ENCODE assay signal across 10 cellular contexts in genomic region chr4:37767546-37767945, GRCh38. TPM values are rescaled to one million over a fixed set of nuclear protein-coding genes. Genes with fewer than 3 reads are reported as not detected.
DNase-seq lines count a peak whose midpoint lies in the region; ATAC-seq, FAIRE-seq and TF ChIP-seq lines count a peak whose summit lies in the region.
"Had no signal": no experiment of that assay in that cellular context is flagged by ENCODE, and none has a peak within 500 bp of the region (broad histone marks: within the 10 kb centered on the region; RNA-seq: fewer than 3 reads in every experiment).

No MANE protein-coding gene starts in this region.

- no peak overlapping the region for H2AK5ac ChIP-seq in H9 (ENCODE audit: insufficient read length, low read length)

- peaks cover 3% of the 10 kb centered on the region for H3K27me3 Mint-ChIP-seq in H9 (ENCODE audit: low read depth)

- H3K23me2 ChIP-seq in H9 (ENCODE audit: insufficient read length, low read depth, low read length, poor library complexity, severe bottlenecking), result no peaks in the 10 kb centered on the region

- no peak overlapping the region for H3K4ac ChIP-seq in H9 (ENCODE audit: low read depth, low read length)

- no peak overlapping the region for H3K27ac ChIP-seq in ascending aorta
- no peak overlapping the region for H3K27ac ChIP-seq in HepG2 (ENCODE audit: extremely low read length, insufficient read depth, low read length)
- H3K27ac ChIP-seq in coronary artery, result no peak overlapping the region
- H3K27ac ChIP-seq in esophagus muscularis mucosa (replicated peaks in 1 of 4), result no peak overlapping the region
- H3K27ac ChIP-seq in H9 (ENCODE audit: insufficient read length, low read depth, low read length), result no peak overlapping the region

- no peaks in the 10 kb centered on the region for H4K20me1 ChIP-seq in HepG2 (ENCODE audit: insufficient read depth, low read length)
- H4K20me1 ChIP-seq in H9 (ENCODE audit: control insufficient read depth, insufficient read depth, insufficient read length), result no peaks in the 10 kb centered on the region

- FAIRE-seq in HepG2 (lab: Jason Lieb, UNC), result no peak
- FAIRE-seq: D721Med, TTC549 had no signal

- no TSS peak for BruUV-seq in HepG2 (replicated peaks; lab: Mats Ljungman, UMichigan)

- H2BK5ac ChIP-seq in H9 (ENCODE audit: insufficient read length, low read length), result no peak overlapping the region

- H3K4me1 ChIP-seq in ascending aorta (no peaks in the 10 kb centered on the region), HepG2 (ENCODE audit: insufficient read depth, low read length) (peaks cover 57% of the 10 kb centered on the region), esophagus muscularis mucosa (peaks cover 0 to 3% (median 0%) of the 10 kb centered on the region in 4 donors), H9 (ENCODE audit: insufficient read depth, low read length) (no peaks in the 10 kb centered on the region)

- no peak for TF ChIP-seq CTCF in ascending aorta (IDR thresholded peaks at IDR 0.05)
- no peak for TF ChIP-seq CTCF in HepG2 (CRISPR knock-in tag; IDR thresholded peaks at IDR 0.05)
- no peak for TF ChIP-seq CTCF in coronary artery (IDR thresholded peaks at IDR 0.05)
- TF ChIP-seq CTCF in esophagus muscularis mucosa (IDR thresholded peaks at IDR 0.05), result no peak
- TF ChIP-seq CTCF in H9 (conservative IDR thresholded peaks at IDR 0.05), result no peak

- no peak overlapping the region for H3K4me3 ChIP-seq in ascending aorta
- H3K4me3 ChIP-seq in HepG2 (replicated peaks in 1 of 3; ENCODE audit: insufficient read depth in 1 of 3, low read depth in 2 of 3, low read length in 3 of 3), result no peak overlapping the region
- H3K4me3 ChIP-seq in coronary artery, result no peak overlapping the region
- no peak overlapping the region for H3K4me3 ChIP-seq in esophagus muscularis mucosa

- H3K4me3 Mint-ChIP-seq in H9, result no peak overlapping the region

- H3K79me2 ChIP-seq in HepG2 (ENCODE audit: insufficient read depth, low read length) (no peaks in the 10 kb centered on the region), H9 (ENCODE audit: insufficient read depth, low read length) (no peaks in the 10 kb centered on the region)

- H4K5ac ChIP-seq in H9 (ENCODE audit: insufficient read length, low read depth, low read length), result no peak overlapping the region

- H3K4me1 Mint-ChIP-seq in H9, result peaks cover 2% of the 10 kb centered on the region in 2 experiments; a peak in 1 of 4 replicates

- 8% methylated on average over 5 of the region's 5 CpGs for WGBS in HepG2 (ENCODE audit: low lambda C conversion rate)
- WGBS in esophagus muscularis mucosa, result 39% methylated on average over 5 of the region's 5 CpGs
- no CpG with 5 or more reads among the region's 5 CpGs for WGBS in H9 (ENCODE audit: extremely low coverage, insufficient read length, low lambda C conversion rate)

- H3K36me3 ChIP-seq in ascending aorta, result no peaks in the 10 kb centered on the region
- no peaks in the 10 kb centered on the region for H3K36me3 ChIP-seq in HepG2 (replicated peaks in 1 of 2; ENCODE audit: control insufficient read depth in 1 of 2, insufficient read depth in 2 of 2, low read length in 2 of 2)
- H3K36me3 ChIP-seq in esophagus muscularis mucosa, result no peaks in the 10 kb centered on the region

- H4K8ac ChIP-seq in H9 (replicated peaks; ENCODE audit: insufficient read length, low read depth, low read length), result no peak overlapping the region

- H2BK15ac ChIP-seq in H9 (ENCODE audit: low read depth, low read length), result no peak overlapping the region

- H3K9ac ChIP-seq in HepG2 (ENCODE audit: insufficient read depth, low read depth, low read length) (no peak overlapping the region), H9 (ENCODE audit: extremely low read depth, insufficient read length, low read length) (no peak overlapping the region)

- H3K9me3 Mint-ChIP-seq in H9, result no peaks in the 10 kb centered on the region

- no peak overlapping the region for H2BK120ac ChIP-seq in H9 (ENCODE audit: low read depth, low read length, poor library complexity, severe bottlenecking)

- no peaks in the 10 kb centered on the region for H3K79me1 ChIP-seq in H9 (ENCODE audit: insufficient read depth, low read depth, low read length, poor library complexity, severe bottlenecking)

- H3K14ac ChIP-seq in H9 (ENCODE audit: insufficient read depth, low read length), result no peak overlapping the region

- H2AFZ ChIP-seq in HepG2 (ENCODE audit: low read length), result no peak overlapping the region
- no peak overlapping the region for H2AFZ ChIP-seq in H9 (ENCODE audit: low read length)

- H3K56ac ChIP-seq in H9 (ENCODE audit: insufficient read length, low read depth, low read length), result no peak overlapping the region

- peak; percentile 39 for DNase-seq in COR-L47 (lab: John Stamatoyannopoulos, UW)
- peak; percentile 20 for DNase-seq in NCI-H1694 (lab: John Stamatoyannopoulos, UW)
- peak; percentile 29 to 69 for DNase-seq in ascending aorta (ENCODE audit: low spot score in 2 of 2)
- DNase-seq in HepG2 (ENCODE audit: low spot score), result peak; percentile 18
- DNase-seq in cerebellum (ENCODE audit: low spot score), result no peak
- no peak for DNase-seq in coronary artery (ENCODE audit: low spot score)
- no peak for DNase-seq in esophagus muscularis mucosa (ENCODE audit: extremely low spot score)
- no peak for DNase-seq in H9

- TF ChIP-seq EP300 in HepG2 (IDR thresholded peaks at IDR 0.05; ENCODE audit: low read depth in 2 of 2, low read length in 2 of 2) (no peak), HepG2 (CRISPR knock-in tag; IDR thresholded peaks at IDR 0.05; ENCODE audit: borderline replicate concordance) (no peak), esophagus muscularis mucosa (IDR thresholded peaks at IDR 0.05) (no peak)

- POLR2A ChIA-PET in HepG2 (lab: Yijun Ruan, JAX), result no interaction called here

- intact Hi-C loops in ascending aorta (cut with DNase I) (no loop called here), HepG2 (cut with micrococcal nuclease; ENCODE audit: unreplicated experiment) (no loop called here), esophagus muscularis mucosa (cut with DNase I) (no loop called here)

- in situ Hi-C loops in HepG2 (cut with HindIII; ENCODE audit: extremely low pct_ligation_motif_present, low pct_unique_long_range_greater_than_20kb), result no loop called here

- H3K23ac ChIP-seq in H9 (ENCODE audit: insufficient read length, low read depth, low read length), result no peak overlapping the region

- ATAC-seq in HepG2, result no peak

- no peak overlapping the region for H3K27ac Mint-ChIP-seq in H9

- no peak for TF ChIP-seq RAD21 in HepG2 (CRISPR knock-in tag; IDR thresholded peaks at IDR 0.05)

- CTCF ChIA-PET in HepG2 (lab: Yijun Ruan, JAX; ENCODE audit: low intra/inter-chr PET ratio, low total read pairs), result no interaction called here

- no peak overlapping the region for H3K18ac ChIP-seq in H9 (ENCODE audit: insufficient read length, low read depth, low read length)

- H4K91ac ChIP-seq in H9 (ENCODE audit: insufficient read length, low read depth, low read length), result no peak overlapping the region

- H3K9me3 ChIP-seq in ascending aorta (no peaks in the 10 kb centered on the region), HepG2 (ENCODE audit: low read length) (no peaks in the 10 kb centered on the region), esophagus muscularis mucosa (no peaks in the 10 kb centered on the region), H9 (ENCODE audit: control insufficient read depth, low read depth, low read length) (no peaks in the 10 kb centered on the region)

- H3K36me3 Mint-ChIP-seq in H9 (ENCODE audit: insufficient read depth in 1 of 3, low read depth in 3 of 3), result no peaks in the 10 kb centered on the region; a peak in 1 of 7 replicates

- H3K27me3 ChIP-seq in ascending aorta, result no peaks in the 10 kb centered on the region
- H3K27me3 ChIP-seq in HepG2 (ENCODE audit: control insufficient read depth in 1 of 2, insufficient read depth in 2 of 2, low read length in 2 of 2), result peaks cover 0 to 12% of the 10 kb centered on the region in 2 experiments; a peak in 2 of 5 replicates
- H3K27me3 ChIP-seq in esophagus muscularis mucosa, result no peaks in the 10 kb centered on the region
- no peaks in the 10 kb centered on the region for H3K27me3 ChIP-seq in H9 (ENCODE audit: insufficient read depth, low read length)

- no peak overlapping the region for H2BK12ac ChIP-seq in H9 (ENCODE audit: insufficient read length, low read depth, low read length)

- H3K4me2 ChIP-seq in HepG2 (ENCODE audit: low read depth, low read length), result 0 out of 2 replicates have a peak overlapping the region, but pooled peaks have one; percentile 5
- H3K4me2 ChIP-seq in H9 (ENCODE audit: insufficient read depth, insufficient read length, low read length), result no peak overlapping the region

- no peak overlapping the region for H2BK20ac ChIP-seq in H9 (ENCODE audit: low read depth, low read length, poor library complexity, severe bottlenecking)

- no peak overlapping the region for H3T11ph ChIP-seq in H9 (ENCODE audit: low read length)

- TF ChIP-seq POLR2A in HepG2 (IDR thresholded peaks at IDR 0.05; ENCODE audit: insufficient read depth in 1 of 2, low read depth in 2 of 2, low read length in 2 of 2), result no peak
- no peak for TF ChIP-seq POLR2A in esophagus muscularis mucosa (IDR thresholded peaks at IDR 0.05; ENCODE audit: low read depth)

RNA-seq across cellular contexts. Expression of gene PGM2, which starts 58.9 kb away (rescaled TPM):
- total RNA-seq in ascending aorta (7.1 TPM), HepG2 (2016; rRNA removed; fragmentation: Illumina TruSeq; extraction: Trizol) (36.9 and 64.5 TPM in 2 replicates), cerebellum (20.1 TPM), esophagus muscularis mucosa (10 to 100 TPM; 17.4 to 19.2 (median 18.8) TPM), H9 (2021) (26.6 and 30.4 TPM in 2 replicates)
- 3.4 and 4.7 TPM in 2 replicates for total RNA-seq in HepG2 (2016; cell fraction: cytosol; rRNA removed; fragmentation: Illumina TruSeq; extraction: Trizol; ENCODE audit: low read depth)
- total RNA-seq in HepG2 (2016; cell fraction: insoluble cytoplasmic fraction; rRNA removed; fragmentation: Illumina TruSeq; extraction: Trizol), result 34.6 and 62.5 TPM in 2 replicates
- 9.2 and 9.7 TPM in 2 replicates for total RNA-seq in HepG2 (2016; cell fraction: membrane; rRNA removed; fragmentation: Illumina TruSeq; extraction: Trizol)
- 21.9 and 23.0 TPM in 2 replicates for total RNA-seq in HepG2 (2016; cell fraction: nucleus; rRNA removed; fragmentation: Illumina TruSeq; extraction: Trizol)
- polyA plus RNA-seq in HepG2 (2011; rRNA removed), result 10.8 and 14.6 TPM in 2 replicates
- 6.2 and 7.7 TPM in 2 replicates for polyA plus RNA-seq in HepG2 (2011; cell fraction: cytosol; rRNA removed)
- polyA plus RNA-seq in HepG2 (2011; cell fraction: nucleus; rRNA removed), result 12.1 and 12.7 TPM in 2 replicates
- polyA plus RNA-seq in HepG2 (2012), result 11.7 and 15.7 TPM in 2 replicates
- polyA plus RNA-seq in HepG2 (2016; cell fraction: cytosol; fragmentation: Illumina TruSeq; extraction: Trizol; ENCODE audit: low read depth), result 1.6 and 2.3 TPM in 2 replicates
- polyA plus RNA-seq in HepG2 (2016; cell fraction: insoluble cytoplasmic fraction; fragmentation: Illumina TruSeq; extraction: Trizol; ENCODE audit: low read depth), result 53.5 and 54.3 TPM in 2 replicates
- polyA plus RNA-seq in HepG2 (2016; cell fraction: membrane; fragmentation: Illumina TruSeq; extraction: Trizol; ENCODE audit: low read depth), result 4.2 and 6.1 TPM in 2 replicates
- polyA plus RNA-seq in HepG2 (2016; cell fraction: nucleus; fragmentation: Illumina TruSeq; extraction: Trizol; ENCODE audit: insufficient read depth, low read depth), result 26.3 and 26.8 TPM in 2 replicates
- polyA minus RNA-seq in HepG2 (2011; rRNA and poly(A)+ RNA removed; ENCODE audit: low replicate concordance), result 6.0 and 10.9 TPM in 2 replicates
- 9.8 and 12.3 TPM in 2 replicates for polyA minus RNA-seq in HepG2 (2011; cell fraction: cytosol; rRNA and poly(A)+ RNA removed)
- 15.3 and 15.8 TPM in 2 replicates for polyA minus RNA-seq in HepG2 (2011; cell fraction: nucleus; rRNA and poly(A)+ RNA removed)

Comparison
In these comparisons a context has a peak if more than half of its experiments do, and no peak if none do; other contexts are left out.
1. DNase-seq: peak in COR-L47 (single experiment), NCI-H1694 (single experiment), ascending aorta (2 of 2) and HepG2 (single experiment); none in cerebellum (single experiment), coronary artery (single experiment), esophagus muscularis mucosa (single experiment) and H9 (single experiment).